2 cellular contexts compared by ENCODE assay signal in genomic region chr12:47900480-47901129, GRCh38.
A peak's percentile ranks its signal among the peaks of the same experiment; 100 is the strongest.
TF ChIP-seq lines count a peak whose summit lies in the region.

No MANE protein-coding gene starts in this region.

TF ChIP-seq in IMR-90, 13 proteins besides CTCF, POLR2A, EP300 and RAD21:
- TF ChIP-seq RFX5 (IDR thresholded peaks at IDR 0.05; ENCODE audit: low read depth, low read length) (no peak), USF2 (IDR thresholded peaks at IDR 0.05; ENCODE audit: low read depth, low read length) (no peak), CEBPB (IDR thresholded peaks at IDR 0.05; ENCODE audit: low read depth, low read length) (no peak), RCOR1 (IDR thresholded peaks at IDR 0.05; ENCODE audit: insufficient replicate concordance, low read length) (no peak), NFE2L2 (IDR thresholded peaks at IDR 0.05; ENCODE audit: low read depth, low read length) (no peak), MAFK (IDR thresholded peaks at IDR 0.05; ENCODE audit: low read depth, low read length) (no peak), MXI1 (IDR thresholded peaks at IDR 0.05; ENCODE audit: borderline replicate concordance, low read depth, low read length) (no peak)
TF ChIP-seq in IMR-90: peak in this region for 0.

TF ChIP-seq in GM12878, 131 proteins besides CTCF, POLR2A, EP300 and RAD21:
- TF ChIP-seq ZNF207 (IDR thresholded peaks at IDR 0.05; ENCODE audit: borderline replicate concordance) (no peak), ATF3 (IDR thresholded peaks at IDR 0.05; ENCODE audit: borderline replicate concordance, extremely low read depth, low read depth, low read length) (no peak), RBBP5 (conservative IDR thresholded peaks at IDR 0.05) (no peak), ESRRA (IDR thresholded peaks at IDR 0.05; ENCODE audit: low read length) (no peak), TBL1XR1 (IDR thresholded peaks at IDR 0.05; ENCODE audit: low read depth, low read length) (no peak), CREB1 (IDR thresholded peaks at IDR 0.05; ENCODE audit: low read depth) (no peak), ZBTB40 (IDR thresholded peaks at IDR 0.05; ENCODE audit: borderline replicate concordance) (no peak), MLLT1 (IDR thresholded peaks at IDR 0.05) (no peak), IRF3 (IDR thresholded peaks at IDR 0.05) (no peak), BCL3 (IDR thresholded peaks at IDR 0.05; ENCODE audit: borderline replicate concordance, insufficient read depth, low read depth, low read length, poor library complexity, severe bottlenecking) (no peak), ZBTB11 (CRISPR knock-in tag; IDR thresholded peaks at IDR 0.05) (no peak), ZNF217 (IDR thresholded peaks at IDR 0.05) (no peak), MAX (IDR thresholded peaks at IDR 0.05; ENCODE audit: low read depth, low read length) (no peak), CBX5 (IDR thresholded peaks at IDR 0.05; ENCODE audit: low read depth) (no peak), REST (IDR thresholded peaks at IDR 0.05; ENCODE audit: low read depth, low read length) (no peak), BCLAF1 (IDR thresholded peaks at IDR 0.05) (no peak), MEF2B (IDR thresholded peaks at IDR 0.05; ENCODE audit: partially characterized antibody, poor library complexity, severe bottlenecking) (peak; percentile 14), SPI1 (IDR thresholded peaks at IDR 0.05; ENCODE audit: borderline replicate concordance, insufficient read depth, low read depth, low read length) (peak; percentile 73; the same call in 1 of the 2 replicates), GABPA (IDR thresholded peaks at IDR 0.05; ENCODE audit: low read depth) (no peak), ZZZ3 (IDR thresholded peaks at IDR 0.05; ENCODE audit: control insufficient read depth, insufficient read length, low read depth) (no peak), JUNB (IDR thresholded peaks at IDR 0.05) (no peak), CBX3 (IDR thresholded peaks at IDR 0.05; ENCODE audit: borderline replicate concordance, low read depth) (no peak), BHLHE40 (IDR thresholded peaks at IDR 0.05; ENCODE audit: borderline replicate concordance in 1 of 2, low read depth in 2 of 2, low read length in 1 of 2) (peak in 1 of 2 experiments; percentile 20; a peak in 1 of 4 replicates), IKZF2 (IDR thresholded peaks at IDR 0.05) (no peak)
